In the genomic region with DNA sequence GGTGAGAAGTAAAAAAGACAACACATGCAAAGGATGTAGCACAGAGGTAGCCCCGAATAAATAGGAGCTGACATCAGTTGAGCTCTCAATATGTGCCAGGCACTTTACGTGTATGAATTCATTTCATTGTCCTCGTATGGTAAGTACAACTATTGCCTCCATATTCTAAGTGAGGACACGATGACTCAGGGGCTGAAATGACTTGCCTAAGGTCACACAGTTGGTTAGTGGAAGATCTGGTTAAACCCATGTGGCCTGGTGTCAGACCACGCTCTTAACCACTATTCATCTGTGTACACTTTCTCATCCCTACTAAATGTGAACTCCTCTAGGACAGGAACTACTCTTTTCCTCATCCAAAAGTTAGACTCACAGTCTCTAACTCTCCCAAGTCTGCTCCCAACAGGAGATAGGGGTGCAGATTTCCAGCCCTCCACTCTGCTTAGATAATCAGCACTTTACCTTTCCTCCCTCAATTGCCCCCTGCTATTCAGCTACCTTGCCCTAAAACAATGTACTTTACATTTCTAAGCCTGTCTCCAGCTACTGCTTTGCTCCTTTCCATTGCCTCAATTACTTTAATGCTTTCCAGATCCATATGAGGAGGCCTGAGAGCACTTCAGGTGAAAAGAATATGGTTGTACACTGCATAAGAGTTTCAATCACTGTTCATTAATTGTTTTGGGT, we compare ENCODE assay signal across 15 cellular contexts. TPM values are rescaled to one million over a fixed set of nuclear protein-coding genes. Genes with fewer than 3 reads are reported as not detected.
A peak's percentile ranks its signal among the peaks of the same experiment; 100 is the strongest.
DNase-seq lines count a peak whose midpoint lies in the region; ATAC-seq and TF ChIP-seq lines count a peak whose summit lies in the region.
"Had no signal": no experiment of that assay in that cellular context is flagged by ENCODE, and none has a peak within 500 bp of the region (broad histone marks: within the 10 kb centered on the region; RNA-seq: fewer than 3 reads in every experiment).

No MANE protein-coding gene starts in this region.

- no peak overlapping the region for H3K4me2 ChIP-seq in mesendoderm (ENCODE audit: low read length)

- H3K9me3 Mint-ChIP-seq in Caco-2 (ENCODE audit: unreplicated experiment): peaks cover 6% of the 10 kb centered on the region
- H3K9me3 Mint-ChIP-seq: naive thymus-derived CD8-positive, alpha-beta T cell had no signal

- H3K56ac ChIP-seq in mesendoderm (ENCODE audit: low read length): no peak overlapping the region

- H3K27me3 ChIP-seq in mesendoderm (ENCODE audit: insufficient read depth, low read length, poor library complexity) (no peaks in the 10 kb centered on the region), Caco-2 (replicated peaks; ENCODE audit: control insufficient read depth, insufficient read depth, low read length) (no peaks in the 10 kb centered on the region)
- H3K27me3 ChIP-seq: ascending aorta, vagina had no signal

- H3K4me1 ChIP-seq in mesendoderm (ENCODE audit: control insufficient read depth, low read depth, low read length): no peaks in the 10 kb centered on the region
- no peaks in the 10 kb centered on the region for H3K4me1 ChIP-seq in Caco-2
- H3K4me1 ChIP-seq: ascending aorta, vagina had no signal

- CTCF ChIA-PET in Caco-2 (lab: Charles Lee): no interaction called here

- intact Hi-C loops in Caco-2 (cut with micrococcal nuclease; ENCODE audit: unreplicated experiment): no loop called here

- BruUV-seq in Caco-2 (replicated peaks; lab: Mats Ljungman, UMichigan): no TSS peak

- H2BK120ac ChIP-seq in mesendoderm (ENCODE audit: low read depth, low read length): no peak overlapping the region

- H3K27me3 Mint-ChIP-seq in Caco-2 (ENCODE audit: insufficient read depth, unreplicated experiment): peaks cover 3% of the 10 kb centered on the region

- H2BK5ac ChIP-seq in mesendoderm (ENCODE audit: low read length): no peak overlapping the region

- H3K9me3 ChIP-seq in Caco-2: no peaks in the 10 kb centered on the region
- H3K9me3 ChIP-seq: ascending aorta, vagina had no signal

- H3K79me1 ChIP-seq in mesendoderm (ENCODE audit: low read length): no peaks in the 10 kb centered on the region

- POLR2A ChIA-PET in Caco-2 (lab: Charles Lee): no interaction called here

- no peak for TF ChIP-seq CTCF in Caco-2 (IDR thresholded peaks at IDR 0.05; ENCODE audit: insufficient read depth in 1 of 2, low read depth in 1 of 2, low read length in 1 of 2, severe bottlenecking in 1 of 2, unreplicated experiment in 1 of 2)

- no CpG with 5 or more reads among the region's 5 CpGs for WGBS in mesendoderm (ENCODE audit: extremely low coverage, insufficient coverage, low lambda C conversion rate)

- no peaks in the 10 kb centered on the region for H3K36me3 Mint-ChIP-seq in Caco-2 (ENCODE audit: insufficient read depth, unreplicated experiment)
- H3K36me3 Mint-ChIP-seq: naive thymus-derived CD8-positive, alpha-beta T cell had no signal

- no peak overlapping the region for H4K5ac ChIP-seq in mesendoderm (ENCODE audit: low read length)

- no peak overlapping the region for H2BK15ac ChIP-seq in mesendoderm (replicated peaks; ENCODE audit: low read depth)

- ATAC-seq in GM21619 (IDR thresholded peaks at IDR 0.05; ENCODE audit: unreplicated experiment) (peak; percentile 76), HG03432 (IDR thresholded peaks at IDR 0.05; ENCODE audit: unreplicated experiment) (peak; percentile 92)
- ATAC-seq: naive thymus-derived CD8-positive, alpha-beta T cell; sciatic nerve had no signal

- H3K27ac Mint-ChIP-seq in Caco-2 (ENCODE audit: unreplicated experiment): no peak overlapping the region
- H3K27ac Mint-ChIP-seq: naive thymus-derived CD8-positive, alpha-beta T cell had no signal

- DNase-seq in activated T-cell treated with anti-CD3 and anti-CD28 coated beads for 48 hours (ENCODE audit: low read depth) (peak; percentile 7), ureter (ENCODE audit: low spot score) (no peak), mesendoderm (no peak), Caco-2 (no peak)
- DNase-seq in activated T-cell treated with anti-CD3 and anti-CD28 coated beads, Interleukin-2, amount 50 U/mL, for 1 hour: no peak
- DNase-seq in stimulated activated CD4-positive, alpha-beta T cell treated with anti-CD3 and anti-CD28 coated beads, TNF-alpha, amount 100 ng/mL, for 48 hours (ENCODE audit: low read depth in 3 of 3): peak in 2 of 3 donors; percentile 2 to 5
- DNase-seq: dorsolateral prefrontal cortex; naive thymus-derived CD8-positive, alpha-beta T cell; OCI-M1; SW 1271 had no signal

- H3K18ac ChIP-seq in mesendoderm (ENCODE audit: low read length): no peak overlapping the region

- H3K23ac ChIP-seq in mesendoderm (ENCODE audit: low read length): no peak overlapping the region

- H3K4ac ChIP-seq in mesendoderm (ENCODE audit: low read depth, low read length): no peak overlapping the region

- no peak overlapping the region for H3K27ac ChIP-seq in mesendoderm (ENCODE audit: low read depth, low read length)
- H3K27ac ChIP-seq: ascending aorta, dorsolateral prefrontal cortex, vagina had no signal

- peaks cover 7% of the 10 kb centered on the region for H3K4me1 Mint-ChIP-seq in Caco-2 (ENCODE audit: low read depth, unreplicated experiment)

- no peak overlapping the region for H3K4me3 Mint-ChIP-seq in Caco-2 (ENCODE audit: unreplicated experiment)
- H3K4me3 Mint-ChIP-seq: naive thymus-derived CD8-positive, alpha-beta T cell had no signal

- no peak overlapping the region for H3K9ac ChIP-seq in mesendoderm (ENCODE audit: low read length)

- H4K8ac ChIP-seq in mesendoderm (ENCODE audit: low read depth, low read length): no peak overlapping the region

- H3K79me2 ChIP-seq in mesendoderm (ENCODE audit: control insufficient read depth, insufficient read depth, low read length): no peaks in the 10 kb centered on the region

- H3K4me3 ChIP-seq in mesendoderm (ENCODE audit: low read length) (no peak overlapping the region), Caco-2 (ENCODE audit: low read depth, low read length) (no peak overlapping the region)
- H3K4me3 ChIP-seq: ascending aorta, dorsolateral prefrontal cortex, vagina had no signal

- H2AK5ac ChIP-seq in mesendoderm (ENCODE audit: low read length): no peak overlapping the region

- no peaks in the 10 kb centered on the region for H3K36me3 ChIP-seq in mesendoderm (ENCODE audit: control insufficient read depth, insufficient read depth, low read length)
- H3K36me3 ChIP-seq in Caco-2 (ENCODE audit: control insufficient read depth, insufficient read depth, low read length): no peaks in the 10 kb centered on the region
- H3K36me3 ChIP-seq: ascending aorta, vagina had no signal

RNA-seq across cellular contexts. Expression of gene LHFPL1, which starts 58.8 kb away (rescaled TPM):
- total RNA-seq in ureter: 0.52 TPM
- 0.38 TPM for polyA plus RNA-seq in mesendoderm (2013, experiment 1 of 2)
- 0.50 TPM for polyA plus RNA-seq in mesendoderm (2013, experiment 2 of 2)
- total RNA-seq in Caco-2 (2022): not detected in 2 replicates
- total RNA-seq: ascending aorta, sciatic nerve, vagina had no signal

Comparison
In these comparisons a context has a peak if more than half of its experiments do, and no peak if none do; other contexts are left out.
1. DNase-seq: peak in activated T-cell treated with anti-CD3 and anti-CD28 coated beads for 48 hours (single experiment) and stimulated activated CD4-positive, alpha-beta T cell treated with anti-CD3 and anti-CD28 coated beads, TNF-alpha, amount 100 ng/mL, for 48 hours (2 of 3); none in activated T-cell treated with anti-CD3 and anti-CD28 coated beads, Interleukin-2, amount 50 U/mL, for 1 hour (single experiment), ureter (single experiment), mesendoderm (single experiment) and Caco-2 (0 of 2).